ENCODE assay signal across 8 cellular contexts in the genomic region with DNA sequence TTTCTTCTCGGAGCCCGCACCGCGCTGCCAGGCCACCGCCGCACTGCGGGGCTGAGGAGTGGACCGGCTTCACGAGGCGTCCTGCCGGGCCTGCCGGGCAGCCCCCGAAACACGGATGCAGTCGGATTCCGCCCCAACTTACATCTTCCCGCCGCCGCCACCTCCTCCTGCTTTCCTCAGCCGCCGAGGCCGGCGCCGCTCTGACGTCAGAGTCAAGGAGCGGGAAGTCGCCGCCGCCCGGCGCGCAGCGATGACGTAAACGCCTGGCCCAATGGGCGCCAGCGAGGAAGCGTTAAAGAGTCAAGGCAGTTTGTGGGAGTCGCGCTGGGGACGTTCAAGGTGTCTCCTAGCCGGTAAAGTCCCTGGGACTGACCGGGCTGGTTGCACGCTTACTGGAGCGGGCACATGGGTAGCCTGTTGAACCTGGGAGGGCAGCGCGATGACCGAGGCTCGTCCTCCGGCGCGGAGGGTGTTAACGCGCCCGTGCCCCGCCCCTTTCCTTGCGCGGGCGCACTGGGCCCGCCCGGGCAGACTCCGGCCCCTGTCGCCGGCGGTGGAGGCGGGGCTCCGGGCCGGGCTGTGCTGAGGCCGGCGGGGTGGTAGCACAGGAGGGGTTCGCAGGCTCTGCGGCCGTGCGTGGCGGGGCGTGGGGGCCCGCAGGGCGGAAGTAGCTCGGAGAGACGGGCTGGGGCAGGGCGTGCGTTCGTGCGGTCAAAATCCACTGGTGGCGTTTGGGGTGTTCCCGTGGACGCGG. TPM values are rescaled to one million over a fixed set of nuclear protein-coding genes. Genes with fewer than 3 reads are reported as not detected.
DNase-seq lines count a peak whose midpoint lies in the region; ATAC-seq and TF ChIP-seq lines count a peak whose summit lies in the region.

A gene with protein sequence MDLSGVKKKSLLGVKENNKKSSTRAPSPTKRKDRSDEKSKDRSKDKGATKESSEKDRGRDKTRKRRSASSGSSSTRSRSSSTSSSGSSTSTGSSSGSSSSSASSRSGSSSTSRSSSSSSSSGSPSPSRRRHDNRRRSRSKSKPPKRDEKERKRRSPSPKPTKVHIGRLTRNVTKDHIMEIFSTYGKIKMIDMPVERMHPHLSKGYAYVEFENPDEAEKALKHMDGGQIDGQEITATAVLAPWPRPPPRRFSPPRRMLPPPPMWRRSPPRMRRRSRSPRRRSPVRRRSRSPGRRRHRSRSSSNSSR (minus strand): TSS at position 214 of the 754 bp plus-strand sequence. CDS start 3,483 bp downstream, outside the sequence.

- H3K36me3 ChIP-seq in liver (ENCODE audit: control insufficient read depth in 4 of 4, insufficient read depth in 3 of 4, low read depth in 1 of 4, low read length in 3 of 4): peaks cover 1 to 10% (median 3%) of the 10 kb centered on the region in 4 donors

- H3K27me3 ChIP-seq in liver (ENCODE audit: control insufficient read depth in 4 of 4, insufficient read depth in 4 of 4, low read length in 3 of 4): no peaks in the 10 kb centered on the region

- under 1% methylated on average over 88 of the region's 88 CpGs for WGBS in liver

- peak; percentile 85 for ATAC-seq in GM19372 (IDR thresholded peaks at IDR 0.05; ENCODE audit: low read depth, unreplicated experiment)
- peak; percentile 69 for ATAC-seq in HG03521 (IDR thresholded peaks at IDR 0.05; ENCODE audit: unreplicated experiment)

- TF ChIP-seq CTCF in CD14-positive monocyte (IDR thresholded peaks at IDR 0.05) (no peak), liver (IDR thresholded peaks at IDR 0.05; ENCODE audit: low read depth, low read length, missing input control) (no peak)

- H3K9me3 Mint-ChIP-seq in CD14-positive monocyte: no peaks in the 10 kb centered on the region

- H3K4me3 ChIP-seq in liver (ENCODE audit: low read depth in 1 of 3, low read length in 3 of 3): peak within 1 kb of the TSS; percentile 80 to 98 (median 86)

- peaks cover 11 to 30% (median 26%) of the 10 kb centered on the region in 4 donors for H3K4me1 ChIP-seq in liver (ENCODE audit: control insufficient read depth in 4 of 4, insufficient read depth in 4 of 4, low read length in 3 of 4)

- peak within 1 kb of the TSS; percentile 95 to 100 (median 99) for H3K27ac Mint-ChIP-seq in CD14-positive monocyte

- peak within 1 kb of the TSS; percentile 86 to 96 for H3K4me3 Mint-ChIP-seq in CD14-positive monocyte

- intact Hi-C loops in CD14-positive monocyte (cut with micrococcal nuclease): loop anchor here (5.0 kb wide), 3 partner anchors 46 to 239 kb away; a partner anchor contains a TSS

- peak within 1 kb of the TSS; percentile 87 for H3K9ac ChIP-seq in liver (ENCODE audit: low read depth in 1 of 2, low read length in 2 of 2)

- H3K27me3 Mint-ChIP-seq in CD14-positive monocyte (ENCODE audit: low read depth in 3 of 3): peaks cover 0 to 4% (median 2%) of the 10 kb centered on the region in 3 donors

- DNase-seq in CD14-positive monocyte (ENCODE audit: low spot score): peak; percentile 95
- DNase-seq in NCI-H748 (lab: John Stamatoyannopoulos, UW; ENCODE audit: unreplicated experiment): peak; percentile 95
- DNase-seq in activated CD4-positive, alpha-beta T cell treated with anti-CD3 and anti-CD28 coated beads, Interleukin-2, amount 50 U/mL, for 4 hours: peak; percentile 94
- DNase-seq in dermis microvascular lymphatic vessel endothelial cell (ENCODE audit: low read depth in 2 of 2): peak; percentile 89 to 97
- peak; percentile 97 for DNase-seq in stimulated activated CD4-positive, alpha-beta T cell treated with anti-CD3 and anti-CD28 coated beads, Interleukin-4, amount 100 ng/mL, for 1 hour

- no peaks in the 10 kb centered on the region for H3K9me3 ChIP-seq in liver (ENCODE audit: control insufficient read depth in 4 of 4, low read length in 3 of 4)

- TF ChIP-seq RAD21 in liver (IDR thresholded peaks at IDR 0.05): peak in 1 of 2 donors; percentile 12

- H3K27ac ChIP-seq in liver (ENCODE audit: low read depth in 1 of 2, low read length in 2 of 2): peak within 1 kb of the TSS; percentile 98 to 100

- H3K36me3 Mint-ChIP-seq in CD14-positive monocyte: peaks cover 16 to 23% of the 10 kb centered on the region in 2 donors

- H3K4me1 Mint-ChIP-seq in CD14-positive monocyte: peaks cover 39% of the 10 kb centered on the region

TF ChIP-seq in liver, 16 proteins besides CTCF, POLR2A, EP300 and RAD21:
- TF ChIP-seq FOXA2 (IDR thresholded peaks at IDR 0.05) (no peak), FOXA1 (IDR thresholded peaks at IDR 0.05) (no peak), NR2F2 (IDR thresholded peaks at IDR 0.05) (peak; percentile 46), HNF4A (conservative IDR thresholded peaks at IDR 0.05) (peak; percentile 18 to 39), EGR1 (IDR thresholded peaks at IDR 0.05; ENCODE audit: low read depth in 2 of 2) (peak in 1 of 2 donors; percentile 38), JUND (IDR thresholded peaks at IDR 0.05) (peak in 1 of 2 donors; percentile 32), TAF1 (conservative IDR thresholded peaks at IDR 0.05) (no peak), SP1 (IDR thresholded peaks at IDR 0.05) (peak; percentile 71), RXRA (IDR thresholded peaks at IDR 0.05) (peak; percentile 20 to 23), YY1 (IDR thresholded peaks at IDR 0.05) (peak; percentile 93), HNF4G (IDR thresholded peaks at IDR 0.05) (no peak), GABPA (IDR thresholded peaks at IDR 0.05 in 1 of 2, conservative IDR thresholded peaks at IDR 0.05 in 1 of 2) (peak in 1 of 2 donors; percentile 85)
- TF ChIP-seq, protein P1, sequence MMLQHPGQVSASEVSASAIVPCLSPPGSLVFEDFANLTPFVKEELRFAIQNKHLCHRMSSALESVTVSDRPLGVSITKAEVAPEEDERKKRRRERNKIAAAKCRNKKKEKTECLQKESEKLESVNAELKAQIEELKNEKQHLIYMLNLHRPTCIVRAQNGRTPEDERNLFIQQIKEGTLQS (IDR thresholded peaks at IDR 0.05): no peak
- TF ChIP-seq, protein P2, sequence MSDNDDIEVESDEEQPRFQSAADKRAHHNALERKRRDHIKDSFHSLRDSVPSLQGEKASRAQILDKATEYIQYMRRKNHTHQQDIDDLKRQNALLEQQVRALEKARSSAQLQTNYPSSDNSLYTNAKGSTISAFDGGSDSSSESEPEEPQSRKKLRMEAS (IDR thresholded peaks at IDR 0.05): no peak
- TF ChIP-seq, protein P3, sequence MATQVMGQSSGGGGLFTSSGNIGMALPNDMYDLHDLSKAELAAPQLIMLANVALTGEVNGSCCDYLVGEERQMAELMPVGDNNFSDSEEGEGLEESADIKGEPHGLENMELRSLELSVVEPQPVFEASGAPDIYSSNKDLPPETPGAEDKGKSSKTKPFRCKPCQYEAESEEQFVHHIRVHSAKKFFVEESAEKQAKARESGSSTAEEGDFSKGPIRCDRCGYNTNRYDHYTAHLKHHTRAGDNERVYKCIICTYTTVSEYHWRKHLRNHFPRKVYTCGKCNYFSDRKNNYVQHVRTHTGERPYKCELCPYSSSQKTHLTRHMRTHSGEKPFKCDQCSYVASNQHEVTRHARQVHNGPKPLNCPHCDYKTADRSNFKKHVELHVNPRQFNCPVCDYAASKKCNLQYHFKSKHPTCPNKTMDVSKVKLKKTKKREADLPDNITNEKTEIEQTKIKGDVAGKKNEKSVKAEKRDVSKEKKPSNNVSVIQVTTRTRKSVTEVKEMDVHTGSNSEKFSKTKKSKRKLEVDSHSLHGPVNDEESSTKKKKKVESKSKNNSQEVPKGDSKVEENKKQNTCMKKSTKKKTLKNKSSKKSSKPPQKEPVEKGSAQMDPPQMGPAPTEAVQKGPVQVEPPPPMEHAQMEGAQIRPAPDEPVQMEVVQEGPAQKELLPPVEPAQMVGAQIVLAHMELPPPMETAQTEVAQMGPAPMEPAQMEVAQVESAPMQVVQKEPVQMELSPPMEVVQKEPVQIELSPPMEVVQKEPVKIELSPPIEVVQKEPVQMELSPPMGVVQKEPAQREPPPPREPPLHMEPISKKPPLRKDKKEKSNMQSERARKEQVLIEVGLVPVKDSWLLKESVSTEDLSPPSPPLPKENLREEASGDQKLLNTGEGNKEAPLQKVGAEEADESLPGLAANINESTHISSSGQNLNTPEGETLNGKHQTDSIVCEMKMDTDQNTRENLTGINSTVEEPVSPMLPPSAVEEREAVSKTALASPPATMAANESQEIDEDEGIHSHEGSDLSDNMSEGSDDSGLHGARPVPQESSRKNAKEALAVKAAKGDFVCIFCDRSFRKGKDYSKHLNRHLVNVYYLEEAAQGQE (IDR thresholded peaks at IDR 0.05): peak; percentile 35
- TF ChIP-seq, protein P4, sequence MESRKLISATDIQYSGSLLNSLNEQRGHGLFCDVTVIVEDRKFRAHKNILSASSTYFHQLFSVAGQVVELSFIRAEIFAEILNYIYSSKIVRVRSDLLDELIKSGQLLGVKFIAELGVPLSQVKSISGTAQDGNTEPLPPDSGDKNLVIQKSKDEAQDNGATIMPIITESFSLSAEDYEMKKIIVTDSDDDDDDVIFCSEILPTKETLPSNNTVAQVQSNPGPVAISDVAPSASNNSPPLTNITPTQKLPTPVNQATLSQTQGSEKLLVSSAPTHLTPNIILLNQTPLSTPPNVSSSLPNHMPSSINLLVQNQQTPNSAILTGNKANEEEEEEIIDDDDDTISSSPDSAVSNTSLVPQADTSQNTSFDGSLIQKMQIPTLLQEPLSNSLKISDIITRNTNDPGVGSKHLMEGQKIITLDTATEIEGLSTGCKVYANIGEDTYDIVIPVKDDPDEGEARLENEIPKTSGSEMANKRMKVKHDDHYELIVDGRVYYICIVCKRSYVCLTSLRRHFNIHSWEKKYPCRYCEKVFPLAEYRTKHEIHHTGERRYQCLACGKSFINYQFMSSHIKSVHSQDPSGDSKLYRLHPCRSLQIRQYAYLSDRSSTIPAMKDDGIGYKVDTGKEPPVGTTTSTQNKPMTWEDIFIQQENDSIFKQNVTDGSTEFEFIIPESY (IDR thresholded peaks at IDR 0.05): no peak

RNA-seq across cellular contexts. Expression of the gene that starts here (rescaled TPM):
- 100 to 1,000 TPM in 1 of 2 donors, 10 to 100 TPM in 1; 93.7 to 106 TPM for polyA plus RNA-seq in CD14-positive monocyte
- 37.2 and 60.6 TPM in 2 replicates for total RNA-seq in dermis microvascular lymphatic vessel endothelial cell
- 10 to 100 TPM; 36.5 to 38.2 TPM for total RNA-seq in liver
- polyA plus RNA-seq in liver: 10 to 100 TPM; 31.3 to 36.9 TPM

Comparison
In these comparisons a context has a peak if more than half of its experiments do, and no peak if none do; other contexts are left out.
1. Peak in every context shown above with its lines: DNase-seq, ATAC-seq, H3K4me3 ChIP-seq and H3K27ac ChIP-seq.